8 cellular contexts compared by ENCODE assay signal in the genomic region with DNA sequence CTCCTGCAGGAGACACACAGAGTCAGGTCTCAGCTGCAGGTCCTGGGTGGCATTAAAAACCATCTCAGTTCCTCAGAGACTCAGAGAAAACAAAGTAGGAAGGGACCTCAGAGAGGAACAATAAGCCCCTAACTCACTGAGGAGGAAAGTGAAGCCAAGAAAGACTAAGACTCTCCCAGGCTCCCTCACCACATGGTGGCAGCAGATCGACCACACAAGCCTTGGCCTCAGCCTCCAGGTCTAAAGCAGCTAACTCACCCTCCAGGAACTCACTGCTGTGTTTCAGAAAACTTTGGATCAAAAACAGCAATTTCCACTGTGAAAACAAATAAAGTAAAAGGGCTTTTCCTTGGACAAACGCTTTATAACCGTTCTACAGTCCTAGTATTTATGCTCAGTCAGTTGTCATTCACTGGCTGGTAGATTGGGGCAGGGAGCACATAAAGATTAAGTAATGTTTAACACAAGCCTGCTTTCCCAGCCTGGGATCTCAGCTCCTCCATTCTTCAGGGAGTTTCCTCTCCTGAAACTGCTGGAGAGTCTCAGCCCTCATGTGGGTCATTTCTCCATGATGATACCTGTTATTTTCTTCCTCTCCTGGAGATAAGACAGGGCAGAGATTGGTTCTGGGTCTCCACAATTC.
DNase-seq lines count a peak whose midpoint lies in the region; ATAC-seq and TF ChIP-seq lines count a peak whose summit lies in the region.
"Not testable (repeated sequence)": the region's sequence is repeated elsewhere in the genome, so short reads cannot be mapped to it uniquely, and the experiment has no call there.

No MANE protein-coding gene starts in this region.

- in situ Hi-C loops in GM13976 (cut with MboI; ENCODE audit: low sequenced_read_pairs, unreplicated experiment): not testable (repeated sequence)

- H3K9ac ChIP-seq in SU-DHL-6 (ENCODE audit: low read length): not testable (repeated sequence)
- H3K9ac ChIP-seq in adipocyte (ENCODE audit: low read length): peak overlapping the region; percentile 33

- H3K27me3 ChIP-seq in BJ (ENCODE audit: control insufficient read depth, insufficient read depth, low read length); SU-DHL-6 (ENCODE audit: low read length); right lobe of liver: not testable (repeated sequence)
- H3K27me3 ChIP-seq in adipocyte (replicated peaks; ENCODE audit: control insufficient read depth, insufficient read depth, low read length): peaks cover 19% of the 10 kb centered on the region

- H3K79me2 ChIP-seq in SU-DHL-6 (ENCODE audit: insufficient read depth, low read length): not testable (repeated sequence)

- TF ChIP-seq CTCF in BJ (IDR thresholded peaks at IDR 0.05; ENCODE audit: insufficient read depth, low read depth, low read length) (peak; percentile 61), GM13976 (IDR thresholded peaks at IDR 0.05; ENCODE audit: borderline replicate concordance, control extremely low read depth, extremely low read depth, insufficient read depth, missing control alignments) (peak; percentile 21), SU-DHL-6 (IDR thresholded peaks at IDR 0.05; ENCODE audit: insufficient read depth, low read length, poor library complexity, severe bottlenecking) (peak; percentile 16), right lobe of liver (IDR thresholded peaks at IDR 0.05) (peak; percentile 22 to 54 (median 51))

- not testable (repeated sequence) for H3K9me2 ChIP-seq in SU-DHL-6 (replicated peaks; ENCODE audit: insufficient read depth, low read length)

- POLR2A ChIA-PET in BJ (lab: Charles Lee): not testable (repeated sequence)

- H4K20me1 ChIP-seq in SU-DHL-6 (ENCODE audit: low read depth, low read length): not testable (repeated sequence)

- intact Hi-C loops in right lobe of liver (cut with DNase I): not testable (repeated sequence)

- CTCF ChIA-PET in BJ (lab: Yijun Ruan, JAX): interaction anchor here (1.3 to 3.1 kb wide), 5 partner anchors 8 to 27 kb away, joined by 3 to 10 read pairs (median 6); no protein-coding TSS in a partner anchor

- H3K9me3 ChIP-seq in SU-DHL-6 (ENCODE audit: insufficient read depth, low read length); adipocyte (ENCODE audit: control insufficient read depth, low read length); right lobe of liver: not testable (repeated sequence)

- not testable (repeated sequence) for DNase-seq in BJ (ENCODE audit: low read depth); GM13976 (ENCODE audit: low spot score); right lobe of liver
- DNase-seq in NAMALWA (ENCODE audit: low spot score) (peak; percentile 62), adipocyte (ENCODE audit: low read depth) (peak; percentile 34), erythroblast (lab: John Stamatoyannopoulos, UW) (peak; percentile 23 to 38)
- peak; percentile 20 to 32 for DNase-seq in stimulated activated CD4-positive, alpha-beta T cell treated with anti-CD3 and anti-CD28 coated beads, Interleukin-2, amount 100 ng/mL, for 24 hours

- not testable (repeated sequence) for ATAC-seq in right lobe of liver

- H3K4me1 ChIP-seq in adipocyte (ENCODE audit: control insufficient read depth, insufficient read depth, low read length); right lobe of liver: not testable (repeated sequence)

- 6% methylated on average over 3 of the region's 3 CpGs for WGBS in right lobe of liver (ENCODE audit: insufficient coverage, low coverage, low lambda C conversion rate, missing lambda C conversion rate)

- not testable (repeated sequence) for H3K4me2 ChIP-seq in SU-DHL-6 (ENCODE audit: low read depth, low read length, poor library complexity, severe bottlenecking)

- H3F3A ChIP-seq in SU-DHL-6 (ENCODE audit: insufficient read depth): not testable (repeated sequence)

- not testable (repeated sequence) for TF ChIP-seq POLR2A in erythroblast (IDR thresholded peaks at IDR 0.05; ENCODE audit: low read length); right lobe of liver (IDR thresholded peaks at IDR 0.05)

- not testable (repeated sequence) for H2AFZ ChIP-seq in SU-DHL-6 (ENCODE audit: low read depth, low read length, severe bottlenecking)

- not testable (repeated sequence) for H3K4me3 ChIP-seq in BJ (ENCODE audit: low read depth, low read length); SU-DHL-6 (ENCODE audit: insufficient read depth, low read length, poor library complexity, severe bottlenecking); adipocyte (ENCODE audit: low read length); right lobe of liver

- not testable (repeated sequence) for H3K36me3 ChIP-seq in BJ (ENCODE audit: control insufficient read depth, insufficient read depth, low read length); SU-DHL-6 (ENCODE audit: low read length); adipocyte (ENCODE audit: control insufficient read depth, insufficient read depth, low read length, severe bottlenecking); right lobe of liver

- H3K27ac ChIP-seq in SU-DHL-6 (ENCODE audit: low read depth, low read length); right lobe of liver: not testable (repeated sequence)
